ENCODE assay signal across 8 cellular contexts in genomic region chr7:45919947-45920542, GRCh38. TPM values are rescaled to one million over a fixed set of nuclear protein-coding genes. Genes with fewer than 3 reads are reported as not detected.
A peak's percentile ranks its signal among the peaks of the same experiment; 100 is the strongest.
DNase-seq lines count a peak whose midpoint lies in the region; ATAC-seq and TF ChIP-seq lines count a peak whose summit lies in the region.

No MANE protein-coding gene starts in this region.

- H3K9me3 ChIP-seq in IMR-90 (ENCODE audit: control insufficient read depth, insufficient read depth, low read length) (no peaks in the 10 kb centered on the region), endocrine pancreas (ENCODE audit: control insufficient read depth, low read length) (no peaks in the 10 kb centered on the region)

- H2BK120ac ChIP-seq in IMR-90 (ENCODE audit: low read depth, low read length), result no peak overlapping the region

- no peak overlapping the region; the same call in 1 of the 2 replicates for H3K18ac ChIP-seq in IMR-90 (ENCODE audit: low read depth, low read length)

- H3K4me1 Mint-ChIP-seq in natural killer cell, result peaks cover 14 to 20% of the 10 kb centered on the region in 2 donors

- H4K20me1 ChIP-seq in IMR-90 (ENCODE audit: insufficient read depth, low read length), result peaks cover 25% of the 10 kb centered on the region

- intact Hi-C loops in IMR-90 (cut with micrococcal nuclease) (loop anchor here (5.0 to 10.0 kb wide), 6 partner anchors 115 to 832 kb away; no protein-coding TSS in a partner anchor), natural killer cell (cut with micrococcal nuclease) (no loop called here), posterior vena cava (cut with DNase I) (loop anchor here (5.0 to 10.0 kb wide), 4 partner anchors 432 to 1265 kb away; no protein-coding TSS in a partner anchor)

- no peak for DNase-seq in AG04449 (ENCODE audit: low read depth, low spot score)
- DNase-seq in IMR-90, result no peak
- DNase-seq in natural killer cell, result no peak
- DNase-seq in posterior vena cava (ENCODE audit: low spot score), result no peak
- no peak for DNase-seq in pons (ENCODE audit: low spot score)

- H3K27me3 ChIP-seq in IMR-90 (ENCODE audit: control insufficient read depth, insufficient read depth, low read length) (no peaks in the 10 kb centered on the region), endocrine pancreas (ENCODE audit: control insufficient read depth, insufficient read depth, low read length) (no peaks in the 10 kb centered on the region)

- H3K36me3 ChIP-seq in IMR-90 (ENCODE audit: control insufficient read depth, insufficient read depth, low read length) (peaks cover 14% of the 10 kb centered on the region), endocrine pancreas (ENCODE audit: control insufficient read depth, insufficient read depth, low read length) (no peaks in the 10 kb centered on the region)

- H3K4me3 ChIP-seq in AG04449 (ENCODE audit: low read depth, low read length) (peak overlapping the region; percentile 78), IMR-90 (ENCODE audit: insufficient read depth, low read depth, low read length) (peak overlapping the region; percentile 85), endocrine pancreas (ENCODE audit: control insufficient read depth, insufficient read depth, low read length) (peak overlapping the region; percentile 14)

- TF ChIP-seq CTCF in AG04449 (IDR thresholded peaks at IDR 0.05; ENCODE audit: insufficient read depth, low read length, missing control alignments) (no peak), IMR-90 (conservative IDR thresholded peaks at IDR 0.05; ENCODE audit: low read depth, low read length) (no peak), natural killer cell (IDR thresholded peaks at IDR 0.05) (no peak)

- peak overlapping the region; percentile 92 for H2AFZ ChIP-seq in IMR-90 (replicated peaks; ENCODE audit: low read length, poor library complexity)

- ATAC-seq in IMR-90 (ENCODE audit: low read depth) (no peak), natural killer cell (no peak), HG02763 (IDR thresholded peaks at IDR 0.05; ENCODE audit: unreplicated experiment) (no peak), GM19397 (IDR thresholded peaks at IDR 0.05; ENCODE audit: unreplicated experiment) (no peak)

- H3K14ac ChIP-seq in IMR-90 (replicated peaks; ENCODE audit: low read depth, low read length), result peak overlapping the region; percentile 4; the same call in 1 of the 2 replicates

- H3K4me1 ChIP-seq in IMR-90 (ENCODE audit: control insufficient read depth, insufficient read depth, low read length) (peaks cover 17% of the 10 kb centered on the region), endocrine pancreas (ENCODE audit: control insufficient read depth, insufficient read depth, low read length) (no peaks in the 10 kb centered on the region)

- no peaks in the 10 kb centered on the region for H3K9me3 Mint-ChIP-seq in natural killer cell

- H3K27me3 Mint-ChIP-seq in natural killer cell (ENCODE audit: low read depth in 2 of 2), result peaks cover 41 to 43% of the 10 kb centered on the region in 2 donors

- H4K8ac ChIP-seq in IMR-90 (ENCODE audit: low read depth in 2 of 2, low read length in 2 of 2), result no peak overlapping the region

- peaks cover 12 to 23% of the 10 kb centered on the region in 2 experiments; a peak in 3 of 4 replicates for H3K79me1 ChIP-seq in IMR-90 (ENCODE audit: low read depth in 1 of 2, low read length in 2 of 2)

- peak overlapping the region; percentile 64; the same call in 1 of the 2 replicates for H3K23ac ChIP-seq in IMR-90 (ENCODE audit: low read depth, low read length)

- H2BK5ac ChIP-seq in IMR-90 (ENCODE audit: low read depth, low read length, poor library complexity, severe bottlenecking), result peak overlapping the region; percentile 38

- H4K5ac ChIP-seq in IMR-90 (ENCODE audit: low read depth, low read length), result no peak overlapping the region

- H3K4me2 ChIP-seq in IMR-90 (ENCODE audit: low read depth, low read length), result peak overlapping the region; percentile 87

- TF ChIP-seq POLR2A in IMR-90 (IDR thresholded peaks at IDR 0.05; ENCODE audit: low read depth, low read length), result no peak

- no peak overlapping the region for H2BK20ac ChIP-seq in IMR-90 (ENCODE audit: low read depth, low read length)

- POLR2A ChIA-PET in AG04449 (lab: Yijun Ruan, JAX) (interaction anchor here (0.6 to 2.0 kb wide), 8 partner anchors 56 to 1303 kb away, joined by 3 to 7 read pairs (median 4); no protein-coding TSS in a partner anchor), IMR-90 (lab: Charles Lee; ENCODE audit: unreplicated experiment) (no interaction called here)

- in situ Hi-C loops in IMR-90 (cut with MboI; ENCODE audit: low sequenced_read_pairs), result loop anchor here (5.0 to 25.0 kb wide), 4 partner anchors 432 to 1262 kb away; no protein-coding TSS in a partner anchor

- 7% methylated on average over 8 of the region's 23 CpGs; no CpG with 5 or more reads in 1 of the 2 experiments for WGBS in IMR-90 (ENCODE audit: extremely low coverage in 2 of 2, insufficient read length in 1 of 2), 2 experiments

- TF ChIP-seq RAD21 in IMR-90 (IDR thresholded peaks at IDR 0.05; ENCODE audit: low read length), result no peak

- H2AK5ac ChIP-seq in IMR-90 (ENCODE audit: low read depth, low read length), result no peak overlapping the region

- no peak overlapping the region; the same call in 1 of the 2 replicates for H3K4ac ChIP-seq in IMR-90 (ENCODE audit: low read depth, low read length)

- H3K27ac ChIP-seq in IMR-90 (ENCODE audit: insufficient read depth, low read length), result no peak overlapping the region

- H2BK15ac ChIP-seq in IMR-90 (ENCODE audit: low read depth, low read length), result no peak overlapping the region

- CTCF ChIA-PET in AG04449 (lab: Yijun Ruan, JAX) (interaction anchor here (0.7 to 12.5 kb wide), 11 partner anchors 11 to 1334 kb away, joined by 3 to 320 read pairs (median 37); no protein-coding TSS in a partner anchor), IMR-90 (lab: Yijun Ruan, JAX) (interaction anchor here (0.6 to 2.1 kb wide), 2 partner anchors 895 to 1260 kb away, joined by 3 to 4 read pairs; no protein-coding TSS in a partner anchor)

- no peaks in the 10 kb centered on the region for H3K36me3 Mint-ChIP-seq in natural killer cell

- H3K4me3 Mint-ChIP-seq in natural killer cell, result peak overlapping the region; percentile 53

- H3K56ac ChIP-seq in IMR-90 (ENCODE audit: extremely low read depth, insufficient read depth, low read length), result no peak overlapping the region

- H2AK9ac ChIP-seq in IMR-90 (replicated peaks; ENCODE audit: low read depth, low read length, poor library complexity), result peak overlapping the region; percentile 37

- BruUV-seq in IMR-90 (replicated peaks; lab: Mats Ljungman, UMichigan), result no TSS peak

- peaks cover 15% of the 10 kb centered on the region for H3K9me1 ChIP-seq in IMR-90 (ENCODE audit: insufficient read depth, low read length)

- H3K27ac Mint-ChIP-seq in natural killer cell, result no peak overlapping the region

- dilution Hi-C loops in IMR-90 (cut with HindIII; ENCODE audit: low sequenced_read_pairs, unreplicated experiment), result no loop called here

- H3K9ac ChIP-seq in IMR-90 (ENCODE audit: low read depth, low read length) (peak overlapping the region; percentile 60; the same call in 1 of the 2 replicates), endocrine pancreas (ENCODE audit: control insufficient read depth, insufficient read depth, low read length) (peak overlapping the region; percentile 19)

- H4K91ac ChIP-seq in IMR-90 (ENCODE audit: insufficient read depth, low read depth, low read length), result no peak overlapping the region; the same call in 1 of the 2 replicates

TF ChIP-seq in IMR-90, 13 proteins besides CTCF, POLR2A, EP300 and RAD21:
- TF ChIP-seq NFE2L2 (IDR thresholded peaks at IDR 0.05; ENCODE audit: low read depth, low read length) (no peak), RCOR1 (IDR thresholded peaks at IDR 0.05; ENCODE audit: insufficient replicate concordance, low read length) (no peak), ELK1 (IDR thresholded peaks at IDR 0.05; ENCODE audit: borderline replicate concordance, low read depth, low read length) (no peak), SMC3 (IDR thresholded peaks at IDR 0.05; ENCODE audit: low read depth, low read length) (no peak), CHD1 (IDR thresholded peaks at IDR 0.05; ENCODE audit: low read depth, low read length) (no peak), MXI1 (IDR thresholded peaks at IDR 0.05; ENCODE audit: borderline replicate concordance, low read depth, low read length) (no peak)

RNA-seq across cellular contexts. Expression of gene IGFBP3, which starts 1.0 kb away (rescaled TPM):
- total RNA-seq in IMR-90 (2012; rRNA removed) (272 and 308 TPM in 2 replicates), natural killer cell (10 to 100 TPM in 1 of 3 donors, 1 to 10 TPM in 1, under 1 TPM in 1; 0.39 to 10.2 (median 1.2) TPM), posterior vena cava (100 to 1,000 TPM; 147 TPM)
- 601 and 692 TPM in 2 replicates for polyA plus RNA-seq in IMR-90 (2012; rRNA removed)
- polyA plus RNA-seq in IMR-90 (2012; cell fraction: cytosol; rRNA removed), result 282 and 675 TPM in 2 replicates
- polyA plus RNA-seq in IMR-90 (2012; cell fraction: nucleus; rRNA removed; ENCODE audit: low replicate concordance), result 407 and 421 TPM in 2 replicates

RNA-seq across cellular contexts. Expression of gene IGFBP1, which starts 31.8 kb away (rescaled TPM):
- total RNA-seq in IMR-90 (2012; rRNA removed) (not detected in 2 replicates), natural killer cell (not detected), posterior vena cava (not detected)
- not detected in 2 replicates for polyA plus RNA-seq in IMR-90 (2012; rRNA removed)
- 0.07 TPM in 1 of 2 replicates, not detected in the other for polyA plus RNA-seq in IMR-90 (2012; cell fraction: cytosol; rRNA removed)
- 0.05 and 0.18 TPM in 2 replicates for polyA plus RNA-seq in IMR-90 (2012; cell fraction: nucleus; rRNA removed; ENCODE audit: low replicate concordance)

RNA-seq across cellular contexts. Expression of gene CCDC201, which starts 47.2 kb away (rescaled TPM):
- total RNA-seq in IMR-90 (2012; rRNA removed) (not detected in 2 replicates), natural killer cell (not detected), posterior vena cava (not detected)
- polyA plus RNA-seq in IMR-90 (2012; rRNA removed), result not detected in 2 replicates
- not detected in 2 replicates for polyA plus RNA-seq in IMR-90 (2012; cell fraction: cytosol; rRNA removed)
- polyA plus RNA-seq in IMR-90 (2012; cell fraction: nucleus; rRNA removed; ENCODE audit: low replicate concordance), result not detected in 2 replicates

Comparison
In these comparisons a context has a peak if more than half of its experiments do, and no peak if none do; other contexts are left out.
1. H3K4me3 ChIP-seq: peak in every context shown above with its lines; median percentile 85 in IMR-90; 78 in AG04449; 14 in endocrine pancreas.
2. RNA of gene IGFBP3, which starts 1.0 kb away (total RNA-seq): 272 to 308 TPM in IMR-90 and 147 TPM in posterior vena cava; 0.39 to 10.2 TPM in natural killer cell; every median in the first group is over 10 times any median in the second.